ENCODE assay signal across 2 cellular contexts in genomic region chr3:127800508-127800907, GRCh38.
TF ChIP-seq lines count a peak whose summit lies in the region.

No MANE protein-coding gene starts in this region.

TF ChIP-seq in HCT116, 20 proteins besides CTCF, POLR2A, EP300 and RAD21:
- no peak for TF ChIP-seq EZH2 (IDR thresholded peaks at IDR 0.05)
- TF ChIP-seq ZFX (IDR thresholded peaks at IDR 0.05): no peak
- no peak for TF ChIP-seq JUND (IDR thresholded peaks at IDR 0.05)
- no peak for TF ChIP-seq EGR1 (IDR thresholded peaks at IDR 0.05; ENCODE audit: low read depth)
- no peak for TF ChIP-seq SP1 (IDR thresholded peaks at IDR 0.05; ENCODE audit: low read depth)
- TF ChIP-seq YY1 (IDR thresholded peaks at IDR 0.05; ENCODE audit: extremely low read depth, insufficient replicate concordance, low read depth, low read length): no peak
- TF ChIP-seq TCF7L2 (IDR thresholded peaks at IDR 0.05; ENCODE audit: borderline replicate concordance, extremely low read depth, insufficient read depth, insufficient read length): no peak
- TF ChIP-seq ATF3 (IDR thresholded peaks at IDR 0.05): no peak
- TF ChIP-seq EZH2phosphoT487 (IDR thresholded peaks at IDR 0.05; ENCODE audit: borderline replicate concordance): no peak
- TF ChIP-seq MAX (IDR thresholded peaks at IDR 0.05): no peak
- TF ChIP-seq SIN3A (IDR thresholded peaks at IDR 0.05; ENCODE audit: low read depth): no peak
- TF ChIP-seq CEBPB (IDR thresholded peaks at IDR 0.05; ENCODE audit: low read depth): no peak
- no peak for TF ChIP-seq ELF1 (IDR thresholded peaks at IDR 0.05; ENCODE audit: borderline replicate concordance, low read depth)
- TF ChIP-seq ZNF274 (IDR thresholded peaks at IDR 0.05; ENCODE audit: low read depth, low read length): no peak
- TF ChIP-seq REST (IDR thresholded peaks at IDR 0.05; ENCODE audit: low read depth): no peak
- no peak for TF ChIP-seq POLR2AphosphoS5 (IDR thresholded peaks at IDR 0.05; ENCODE audit: low read depth, low read length)
- TF ChIP-seq FOSL1 (IDR thresholded peaks at IDR 0.05; ENCODE audit: low read depth): no peak
- TF ChIP-seq SRF (IDR thresholded peaks at IDR 0.05; ENCODE audit: low read depth): no peak
- no peak for TF ChIP-seq ZBTB33 (IDR thresholded peaks at IDR 0.05; ENCODE audit: extremely low read depth, insufficient replicate concordance, low read length)

TF ChIP-seq in HepG2, 621 proteins besides CTCF, POLR2A, EP300 and RAD21:
- TF ChIP-seq TFDP1 (CRISPR knock-in tag; IDR thresholded peaks at IDR 0.05; ENCODE audit: borderline replicate concordance): no peak
- no peak for TF ChIP-seq LBX2 (CRISPR knock-in tag; IDR thresholded peaks at IDR 0.05; ENCODE audit: borderline replicate concordance)
